2 cellular contexts compared by ENCODE assay signal in genomic region chr10:7872041-7872442, GRCh38.
TF ChIP-seq lines count a peak whose summit lies in the region.

No MANE protein-coding gene starts in this region.

TF ChIP-seq in GM23338, 12 proteins besides CTCF, POLR2A, EP300 and RAD21 (continued from another document):
- TF ChIP-seq ZNF462 (CRISPR knock-in tag; IDR thresholded peaks at IDR 0.05), result no peak
- no peak for TF ChIP-seq EZH2phosphoT487 (IDR thresholded peaks at IDR 0.05; ENCODE audit: unreplicated experiment)
- TF ChIP-seq NANOG (IDR thresholded peaks at IDR 0.05; ENCODE audit: borderline replicate concordance), result no peak
- TF ChIP-seq REST (IDR thresholded peaks at IDR 0.05; ENCODE audit: unreplicated experiment), result no peak
- TF ChIP-seq ZNF114 (CRISPR knock-in tag; IDR thresholded peaks at IDR 0.05), result no peak
- no peak for TF ChIP-seq CREB1 (CRISPR knock-in tag; IDR thresholded peaks at IDR 0.05; ENCODE audit: low read depth)
- TF ChIP-seq ZNF331 (CRISPR knock-in tag; IDR thresholded peaks at IDR 0.05; ENCODE audit: low read depth), result no peak
- TF ChIP-seq JUNB (IDR thresholded peaks at IDR 0.05; ENCODE audit: unreplicated experiment), result no peak
- TF ChIP-seq EZH2 (IDR thresholded peaks at IDR 0.05; ENCODE audit: low read depth, unreplicated experiment), result no peak

TF ChIP-seq in SK-N-SH treated with all-trans-retinoic acid at 6 μM for 48 hours, 23 proteins besides CTCF, POLR2A, EP300 and RAD21 (continued from another document):
- TF ChIP-seq POU6F1 (CRISPR knock-in tag; IDR thresholded peaks at IDR 0.05; ENCODE audit: borderline replicate concordance, low read depth) (no peak), TSHZ2 (CRISPR knock-in tag; IDR thresholded peaks at IDR 0.05) (no peak), CSDC2 (CRISPR knock-in tag; IDR thresholded peaks at IDR 0.05) (no peak)
